Comparison of ENCODE assay signal across 11 cellular contexts in the genomic region with DNA sequence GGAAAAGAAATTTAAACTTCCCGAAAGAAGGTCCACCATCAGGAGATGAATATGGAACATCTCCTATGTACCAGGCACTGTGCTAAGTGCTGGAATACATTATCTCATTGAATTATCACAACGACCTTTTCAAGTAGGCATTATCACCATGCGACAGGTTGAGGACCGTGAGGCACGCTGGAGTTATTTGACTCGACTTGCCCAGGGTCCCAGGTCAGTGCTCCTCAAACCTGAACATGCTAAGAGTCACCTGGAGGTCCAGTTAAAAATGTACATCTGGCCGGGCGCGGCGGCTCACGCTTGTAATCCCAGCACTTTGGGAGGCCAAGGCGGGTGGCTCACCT. TPM values are rescaled to one million over a fixed set of nuclear protein-coding genes. Genes with fewer than 3 reads are reported as not detected.
DNase-seq lines count a peak whose midpoint lies in the region; ATAC-seq and TF ChIP-seq lines count a peak whose summit lies in the region.
"Had no signal": no experiment of that assay in that cellular context is flagged by ENCODE, and none has a peak within 500 bp of the region (broad histone marks: within the 10 kb centered on the region; RNA-seq: fewer than 3 reads in every experiment).

No MANE protein-coding gene starts in this region.

- H3K4ac ChIP-seq in H9 (ENCODE audit: low read depth, low read length) = no peak overlapping the region

- no peak overlapping the region for H4K91ac ChIP-seq in H9 (ENCODE audit: insufficient read length, low read depth, low read length)

- H3K56ac ChIP-seq in H9 (ENCODE audit: insufficient read length, low read depth, low read length) = no peak overlapping the region

- no peaks in the 10 kb centered on the region for H3K36me3 ChIP-seq in BE2C
- H3K36me3 ChIP-seq: right atrium auricular region had no signal

- H3K27ac Mint-ChIP-seq in H9 (no peak overlapping the region), mesothelial cell of epicardium (no peak overlapping the region)
- no peak overlapping the region for H3K27ac Mint-ChIP-seq in activated T-helper 2 cell treated with anti-CD3 and anti-CD28 coated beads, Interferon-gamma antibody, Interleukin-2, Interleukin-4, amounts not matched to agents 10 μg/mL and 5 μg/mL and 100 μg/mL, durations not matched to agents 14 hours and 24 hours and 36 hours

- H3K9ac ChIP-seq in H9 (ENCODE audit: extremely low read depth, insufficient read length, low read length) = no peak overlapping the region

- peak overlapping the region; percentile 45; the same call in 1 of the 2 replicates for H3K4me3 ChIP-seq in BE2C (ENCODE audit: low read depth, low read length)

- in situ Hi-C loops in GM13976 (cut with MboI; ENCODE audit: low sequenced_read_pairs, unreplicated experiment) = no loop called here

- H3K23ac ChIP-seq in H9 (ENCODE audit: insufficient read length, low read depth, low read length) = no peak overlapping the region

- H3K36me3 Mint-ChIP-seq in H9 (ENCODE audit: insufficient read depth in 1 of 3, low read depth in 3 of 3) (peaks cover 0 to 25% (median 2%) of the 10 kb centered on the region in 3 experiments; a peak in 3 of 7 replicates), mesothelial cell of epicardium (no peaks in the 10 kb centered on the region)
- H3K36me3 Mint-ChIP-seq in activated T-helper 2 cell treated with anti-CD3 and anti-CD28 coated beads, Interferon-gamma antibody, Interleukin-2, Interleukin-4, amounts not matched to agents 10 μg/mL and 5 μg/mL and 100 μg/mL, durations not matched to agents 14 hours and 24 hours and 36 hours (ENCODE audit: low read depth) = no peaks in the 10 kb centered on the region

- H3K4me3 Mint-ChIP-seq in H9 (no peak overlapping the region; a peak in 1 of 5 replicates), mesothelial cell of epicardium (no peak overlapping the region)
- peak overlapping the region; percentile 76 for H3K4me3 Mint-ChIP-seq in activated T-helper 2 cell treated with anti-CD3 and anti-CD28 coated beads, Interferon-gamma antibody, Interleukin-2, Interleukin-4, amounts not matched to agents 10 μg/mL and 5 μg/mL and 100 μg/mL, durations not matched to agents 14 hours and 24 hours and 36 hours (ENCODE audit: low read depth)

- H3K79me1 ChIP-seq in H9 (ENCODE audit: insufficient read depth, low read depth, low read length, poor library complexity, severe bottlenecking) = no peaks in the 10 kb centered on the region

- H3K18ac ChIP-seq in H9 (ENCODE audit: insufficient read length, low read depth, low read length) = no peak overlapping the region

- H3T11ph ChIP-seq in H9 (ENCODE audit: low read length) = no peak overlapping the region

- WGBS in H9 (ENCODE audit: extremely low coverage, insufficient read length, low lambda C conversion rate) = no CpG with 5 or more reads among the region's 12 CpGs

- no peaks in the 10 kb centered on the region for H4K20me1 ChIP-seq in H9 (ENCODE audit: control insufficient read depth, insufficient read depth, insufficient read length)

- no peaks in the 10 kb centered on the region for H3K79me2 ChIP-seq in H9 (ENCODE audit: insufficient read depth, low read length)

- H2BK12ac ChIP-seq in H9 (ENCODE audit: insufficient read length, low read depth, low read length) = no peak overlapping the region

- H2BK120ac ChIP-seq in H9 (ENCODE audit: low read depth, low read length, poor library complexity, severe bottlenecking) = no peak overlapping the region

- no peak overlapping the region for H2BK15ac ChIP-seq in H9 (ENCODE audit: low read depth, low read length)

- no peak for ATAC-seq in GM19351 (IDR thresholded peaks at IDR 0.05; ENCODE audit: unreplicated experiment)

- no peak overlapping the region for H3K4me2 ChIP-seq in H9 (ENCODE audit: insufficient read depth, insufficient read length, low read length)

- H3K27me3 ChIP-seq in BE2C = no peaks in the 10 kb centered on the region
- no peaks in the 10 kb centered on the region for H3K27me3 ChIP-seq in H9 (ENCODE audit: insufficient read depth, low read length)
- H3K27me3 ChIP-seq: right atrium auricular region had no signal

- intact Hi-C loops in activated T-helper 2 cell treated with anti-CD3 and anti-CD28 coated beads, Interferon-gamma antibody, Interleukin-2, Interleukin-4, amounts not matched to agents 10 μg/mL and 5 μg/mL and 100 μg/mL, durations not matched to agents 14 hours and 24 hours and 36 hours (cut with micrococcal nuclease) = no loop called here

- no peak overlapping the region for H2BK20ac ChIP-seq in H9 (ENCODE audit: low read depth, low read length, poor library complexity, severe bottlenecking)

- H3K9me3 Mint-ChIP-seq in H9 = no peaks in the 10 kb centered on the region; a peak in 1 of 5 replicates
- no peaks in the 10 kb centered on the region for H3K9me3 Mint-ChIP-seq in activated T-helper 2 cell treated with anti-CD3 and anti-CD28 coated beads, Interferon-gamma antibody, Interleukin-2, Interleukin-4, amounts not matched to agents 10 μg/mL and 5 μg/mL and 100 μg/mL, durations not matched to agents 14 hours and 24 hours and 36 hours
- H3K9me3 Mint-ChIP-seq in mesothelial cell of epicardium = no peaks in the 10 kb centered on the region

- H3K14ac ChIP-seq in H9 (ENCODE audit: insufficient read depth, low read length) = no peak overlapping the region

- H3K27me3 Mint-ChIP-seq in H9 (ENCODE audit: low read depth) (no peaks in the 10 kb centered on the region; the same call in 1 of the 2 replicates), mesothelial cell of epicardium (ENCODE audit: low read depth) (peaks cover 11% of the 10 kb centered on the region)
- H3K27me3 Mint-ChIP-seq in activated T-helper 2 cell treated with anti-CD3 and anti-CD28 coated beads, Interferon-gamma antibody, Interleukin-2, Interleukin-4, amounts not matched to agents 10 μg/mL and 5 μg/mL and 100 μg/mL, durations not matched to agents 14 hours and 24 hours and 36 hours (ENCODE audit: low read depth) = peaks cover 2% of the 10 kb centered on the region

- no peak overlapping the region for H2BK5ac ChIP-seq in H9 (ENCODE audit: insufficient read length, low read length)

- no peaks in the 10 kb centered on the region for H3K9me3 ChIP-seq in BE2C
- no peaks in the 10 kb centered on the region for H3K9me3 ChIP-seq in H9 (ENCODE audit: control insufficient read depth, low read depth, low read length)
- H3K9me3 ChIP-seq: right atrium auricular region had no signal

- H4K5ac ChIP-seq in H9 (ENCODE audit: insufficient read length, low read depth, low read length) = no peak overlapping the region

- DNase-seq in BE2C (no peak), H9 (peak; percentile 22), mesothelial cell of epicardium (ENCODE audit: low spot score in 2 of 2, unreplicated experiment in 2 of 2) (no peak), NCI-H345 treated with DMSO at 0.1 percent for 48 hours (lab: John Stamatoyannopoulos, UW; ENCODE audit: unreplicated experiment) (no peak), hepatic stellate cell (ENCODE audit: low spot score) (no peak), GM13976 (ENCODE audit: low spot score) (no peak)
- no peak for DNase-seq in activated T-helper 2 cell treated with anti-CD3 and anti-CD28 coated beads, Interferon-gamma antibody, Interleukin-2, Interleukin-4, amounts not matched to agents 10 μg/mL and 5 μg/mL and 100 μg/mL, durations not matched to agents 14 hours and 24 hours and 36 hours (ENCODE audit: low spot score)
- DNase-seq: NCI-H2081 treated with DMSO at 0.1 percent for 48 hours had no signal

- peaks cover 8 to 13% of the 10 kb centered on the region in 2 experiments for H3K4me1 Mint-ChIP-seq in H9
- H3K4me1 Mint-ChIP-seq in activated T-helper 2 cell treated with anti-CD3 and anti-CD28 coated beads, Interferon-gamma antibody, Interleukin-2, Interleukin-4, amounts not matched to agents 10 μg/mL and 5 μg/mL and 100 μg/mL, durations not matched to agents 14 hours and 24 hours and 36 hours (ENCODE audit: low read depth) = peaks cover 10% of the 10 kb centered on the region
- peaks cover 4% of the 10 kb centered on the region for H3K4me1 Mint-ChIP-seq in mesothelial cell of epicardium

- H3K27ac ChIP-seq in H9 (ENCODE audit: insufficient read length, low read depth, low read length) = no peak overlapping the region

- TF ChIP-seq CTCF in BE2C (IDR thresholded peaks at IDR 0.05; ENCODE audit: low read depth, low read length) = no peak
- no peak for TF ChIP-seq CTCF in H9 (conservative IDR thresholded peaks at IDR 0.05)
- TF ChIP-seq CTCF in mesothelial cell of epicardium (IDR thresholded peaks at IDR 0.05; ENCODE audit: unreplicated experiment) = peak; percentile 6
- no peak for TF ChIP-seq CTCF in GM13976 (IDR thresholded peaks at IDR 0.05; ENCODE audit: borderline replicate concordance, control extremely low read depth, extremely low read depth, insufficient read depth, missing control alignments)

- H3K23me2 ChIP-seq in H9 (ENCODE audit: insufficient read length, low read depth, low read length, poor library complexity, severe bottlenecking) = no peaks in the 10 kb centered on the region

- no peak overlapping the region for H2AK5ac ChIP-seq in H9 (ENCODE audit: insufficient read length, low read length)

- H2AFZ ChIP-seq in H9 (ENCODE audit: low read length) = no peak overlapping the region

- no peak overlapping the region for H4K8ac ChIP-seq in H9 (replicated peaks; ENCODE audit: insufficient read length, low read depth, low read length)

- no peaks in the 10 kb centered on the region for H3K4me1 ChIP-seq in BE2C
- H3K4me1 ChIP-seq in H9 (ENCODE audit: insufficient read depth, low read length) = no peaks in the 10 kb centered on the region

RNA-seq across cellular contexts. Expression of a gene that starts 15.9 kb away (rescaled TPM):
- 8.3 TPM for polyA plus RNA-seq in BE2C (2012; ENCODE audit: insufficient read depth, insufficient read length, low read depth)
- total RNA-seq in H9 (2021) (58.8 and 60.9 TPM in 2 replicates), mesothelial cell of epicardium (25.8 to 29.4 TPM (median 29.0 TPM) in 3 replicates)
- total RNA-seq in activated T-helper 2 cell treated with anti-CD3 and anti-CD28 coated beads, Interferon-gamma antibody, Interleukin-2, Interleukin-4, amounts not matched to agents 10 μg/mL and 5 μg/mL and 100 μg/mL, durations not matched to agents 14 hours and 24 hours and 36 hours = 8.6 and 9.7 TPM in 2 replicates

RNA-seq across cellular contexts. Expression of a gene that starts 28.5 kb away (rescaled TPM):
- 0.09 TPM for polyA plus RNA-seq in BE2C (2012; ENCODE audit: insufficient read depth, insufficient read length, low read depth)
- 20.1 and 20.5 TPM in 2 replicates for total RNA-seq in H9 (2021)
- 0.07 TPM in 2 replicates for total RNA-seq in activated T-helper 2 cell treated with anti-CD3 and anti-CD28 coated beads, Interferon-gamma antibody, Interleukin-2, Interleukin-4, amounts not matched to agents 10 μg/mL and 5 μg/mL and 100 μg/mL, durations not matched to agents 14 hours and 24 hours and 36 hours
- total RNA-seq in mesothelial cell of epicardium = 1.1 to 1.4 TPM (median 1.4 TPM) in 3 replicates
- total RNA-seq: right atrium auricular region had no signal

RNA-seq across cellular contexts. Expression of a gene that starts 39.1 kb away (rescaled TPM):
- polyA plus RNA-seq in BE2C (2012; ENCODE audit: insufficient read depth, insufficient read length, low read depth) = 84.5 TPM
- total RNA-seq in H9 (2021) = 283 and 289 TPM in 2 replicates
- total RNA-seq in activated T-helper 2 cell treated with anti-CD3 and anti-CD28 coated beads, Interferon-gamma antibody, Interleukin-2, Interleukin-4, amounts not matched to agents 10 μg/mL and 5 μg/mL and 100 μg/mL, durations not matched to agents 14 hours and 24 hours and 36 hours = 77.1 and 78.0 TPM in 2 replicates
- 53.0 to 56.3 TPM (median 56.0 TPM) in 3 replicates for total RNA-seq in mesothelial cell of epicardium

RNA-seq across cellular contexts. Expression of a gene that starts 42.0 kb away (rescaled TPM):
- 2.3 TPM for polyA plus RNA-seq in BE2C (2012; ENCODE audit: insufficient read depth, insufficient read length, low read depth)
- total RNA-seq in H9 (2021) = 0.39 TPM in 1 of 2 replicates, not detected in the other
- not detected in 2 replicates for total RNA-seq in activated T-helper 2 cell treated with anti-CD3 and anti-CD28 coated beads, Interferon-gamma antibody, Interleukin-2, Interleukin-4, amounts not matched to agents 10 μg/mL and 5 μg/mL and 100 μg/mL, durations not matched to agents 14 hours and 24 hours and 36 hours
- 0.18 to 0.20 TPM in 2 of 3 replicates, not detected in the other for total RNA-seq in mesothelial cell of epicardium
- total RNA-seq: RPMI7951 had no signal

RNA-seq across cellular contexts. Expression of a gene that starts 56.0 kb away (rescaled TPM):
- 2.1 TPM for polyA plus RNA-seq in BE2C (2012; ENCODE audit: insufficient read depth, insufficient read length, low read depth)
- total RNA-seq in H9 (2021) (0.94 and 1.1 TPM in 2 replicates), mesothelial cell of epicardium (4.7 to 5.4 TPM (median 4.9 TPM) in 3 replicates)
- total RNA-seq in activated T-helper 2 cell treated with anti-CD3 and anti-CD28 coated beads, Interferon-gamma antibody, Interleukin-2, Interleukin-4, amounts not matched to agents 10 μg/mL and 5 μg/mL and 100 μg/mL, durations not matched to agents 14 hours and 24 hours and 36 hours = 13.5 and 13.8 TPM in 2 replicates
